Comparison of ENCODE assay signal across 8 cellular contexts in the genomic region with DNA sequence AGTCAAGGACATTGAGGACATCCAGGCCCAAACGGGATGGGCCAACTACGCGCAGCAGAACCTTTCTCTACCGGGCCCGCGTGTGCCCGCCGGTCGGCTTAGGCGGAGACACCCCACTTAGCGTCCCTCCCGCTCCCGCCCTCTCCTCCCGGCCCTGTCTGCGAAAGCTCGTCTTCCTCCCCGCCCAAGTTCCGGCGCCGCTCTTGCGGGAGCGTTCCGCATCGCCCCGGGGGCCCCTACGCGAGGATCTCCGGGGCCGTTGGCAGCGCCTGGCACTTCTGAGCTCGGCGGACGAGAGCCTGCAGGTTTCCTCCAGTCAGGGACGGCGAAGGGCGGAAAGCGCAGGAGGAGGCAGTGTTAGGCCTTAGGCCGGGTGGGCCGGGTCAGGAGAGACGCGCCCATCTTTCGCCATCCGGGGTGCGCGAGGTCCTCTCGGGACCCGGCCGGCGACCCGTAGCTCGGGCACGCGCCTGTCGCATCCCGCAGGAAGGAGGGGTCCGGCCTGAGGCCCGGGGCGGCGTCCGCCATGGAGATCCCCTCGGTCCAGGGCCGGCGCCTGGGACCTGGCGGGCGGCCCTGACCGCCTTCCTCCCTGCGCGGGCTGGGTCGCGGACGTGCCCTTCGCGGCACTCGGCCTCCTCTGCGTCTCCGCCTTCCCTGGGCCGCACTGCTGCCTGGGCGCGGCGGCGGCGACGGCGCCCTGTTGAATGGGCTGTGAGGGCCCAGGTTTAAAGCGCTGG. TPM values are rescaled to one million over a fixed set of nuclear protein-coding genes. Genes with fewer than 3 reads are reported as not detected.
DNase-seq lines count a peak whose midpoint lies in the region; ATAC-seq and TF ChIP-seq lines count a peak whose summit lies in the region.

A gene (plus strand): TSS at position 141 of the 740 bp plus-strand sequence. CDS start 673 bp downstream, outside the sequence.

- TF ChIP-seq CTCF in GM06990 (IDR thresholded peaks at IDR 0.05; ENCODE audit: insufficient read depth, low read length, poor library complexity, severe bottlenecking) (no peak), gastroesophageal sphincter (IDR thresholded peaks at IDR 0.05) (peak in 2 of 4 experiments; percentile 39 to 56)

- no peaks in the 10 kb centered on the region for H3K9me3 Mint-ChIP-seq in activated naive CD4-positive, alpha-beta T cell treated with anti-CD3 and anti-CD28 coated beads, Interleukin-2, amount 10 ng/mL, durations not matched to agents 7 days and 5 days

- peak within 1 kb of the TSS; percentile 88 for H3K27ac ChIP-seq in SK-N-MC
- peak within 1 kb of the TSS; percentile 94 to 99 (median 98) for H3K27ac ChIP-seq in gastroesophageal sphincter

- peaks cover 51% of the 10 kb centered on the region for H3K4me1 Mint-ChIP-seq in activated naive CD4-positive, alpha-beta T cell treated with anti-CD3 and anti-CD28 coated beads, Interleukin-2, amount 10 ng/mL, durations not matched to agents 7 days and 5 days

- CTCF ChIA-PET in activated naive CD4-positive, alpha-beta T cell treated with anti-CD3 and anti-CD28 coated beads, Interleukin-2, amount 10 ng/mL, durations not matched to agents 7 days and 5 days (lab: Charles Lee): interaction anchor here (1.2 to 1.6 kb wide), 3 partner anchors 13 to 29 kb away, joined by 3 to 5 read pairs (median 3); no protein-coding TSS in a partner anchor

- H3K4me3 ChIP-seq in GM06990 (replicated peaks; ENCODE audit: low read depth, low read length) (peak within 1 kb of the TSS; percentile 99), SK-N-MC (peak within 1 kb of the TSS; percentile 95), gastroesophageal sphincter (peak within 1 kb of the TSS; percentile 58 to 82)

- H3K9ac ChIP-seq in SK-N-MC (ENCODE audit: insufficient read length): peak within 1 kb of the TSS; percentile 94

- peaks cover 0 to 66% (median 16%) of the 10 kb centered on the region in 3 donors for H3K4me1 ChIP-seq in gastroesophageal sphincter

- peaks cover 3% of the 10 kb centered on the region for H3K27me3 Mint-ChIP-seq in activated naive CD4-positive, alpha-beta T cell treated with anti-CD3 and anti-CD28 coated beads, Interleukin-2, amount 10 ng/mL, durations not matched to agents 7 days and 5 days

- peak; percentile 49 to 56 for TF ChIP-seq POLR2A in gastroesophageal sphincter (IDR thresholded peaks at IDR 0.05)

- H3K27me3 ChIP-seq in GM06990 (replicated peaks; ENCODE audit: control insufficient read depth, insufficient read depth, low read length) (no peaks in the 10 kb centered on the region), gastroesophageal sphincter (no peaks in the 10 kb centered on the region)

- DNase-seq in GM06990 (ENCODE audit: extremely low read depth, insufficient read length): peak; percentile 97
- peak; percentile 54 for DNase-seq in NCI-H1048 (lab: John Stamatoyannopoulos, UW)
- DNase-seq in SK-N-MC (ENCODE audit: low read depth, low spot score): peak; percentile 72
- peak; percentile 90 for DNase-seq in activated naive CD4-positive, alpha-beta T cell treated with anti-CD3 and anti-CD28 coated beads, Interleukin-2, amount 10 ng/mL, durations not matched to agents 7 days and 5 days
- peak in 55 of 56 donors; percentile 53 to 99 (median 94) for DNase-seq in nucleus accumbens (lab: John Stamatoyannopoulos, UW)
- peak; percentile 93 for DNase-seq in superior temporal gyrus (ENCODE audit: extremely low spot score)

- peak within 1 kb of the TSS; percentile 96 for H3K27ac Mint-ChIP-seq in activated naive CD4-positive, alpha-beta T cell treated with anti-CD3 and anti-CD28 coated beads, Interleukin-2, amount 10 ng/mL, durations not matched to agents 7 days and 5 days

- peaks cover 21% of the 10 kb centered on the region for H3K36me3 Mint-ChIP-seq in activated naive CD4-positive, alpha-beta T cell treated with anti-CD3 and anti-CD28 coated beads, Interleukin-2, amount 10 ng/mL, durations not matched to agents 7 days and 5 days

- H3K4me3 Mint-ChIP-seq in activated naive CD4-positive, alpha-beta T cell treated with anti-CD3 and anti-CD28 coated beads, Interleukin-2, amount 10 ng/mL, durations not matched to agents 7 days and 5 days: peak within 1 kb of the TSS; percentile 99

- H3K9me3 ChIP-seq in SK-N-MC (ENCODE audit: low read depth, low read length) (no peaks in the 10 kb centered on the region), gastroesophageal sphincter (no peaks in the 10 kb centered on the region)

- TF ChIP-seq EP300 in gastroesophageal sphincter (IDR thresholded peaks at IDR 0.05): no peak

- no CpG with 5 or more reads among the region's 85 CpGs for WGBS in gastroesophageal sphincter (ENCODE audit: low coverage in 1 of 2), 2 donors

- no peaks in the 10 kb centered on the region; the same call in 1 of the 2 replicates for H3K36me3 ChIP-seq in GM06990 (ENCODE audit: control insufficient read depth, insufficient read depth, low read length)
- H3K36me3 ChIP-seq in SK-N-MC (ENCODE audit: insufficient read depth, low read length): peaks cover 13% of the 10 kb centered on the region
- H3K36me3 ChIP-seq in gastroesophageal sphincter: no peaks in the 10 kb centered on the region

- peak; percentile 72 for ATAC-seq in HG02571 (IDR thresholded peaks at IDR 0.05; ENCODE audit: unreplicated experiment)
- ATAC-seq in gastroesophageal sphincter: peak; percentile 91

RNA-seq across cellular contexts. Expression of the gene that starts here (rescaled TPM):
- 10 to 100 TPM; 64.8 to 71.7 (median 67.5) TPM for total RNA-seq in gastroesophageal sphincter

Comparison
In these comparisons a context has a peak if more than half of its experiments do, and no peak if none do; other contexts are left out.
1. Peak in every context shown above with its lines: DNase-seq, ATAC-seq, H3K4me3 ChIP-seq and H3K27ac ChIP-seq.